In genomic region chr2:182077451-182078142, GRCh38 we compare ENCODE assay signal across 1 cellular context.
TF ChIP-seq lines count a peak whose summit lies in the region.

No MANE protein-coding gene starts in this region.

TF ChIP-seq in HEK293, 187 proteins besides CTCF, POLR2A, EP300 and RAD21 (continued from another document):
- TF ChIP-seq ZFP69B (tag by site-specific recombination; IDR thresholded peaks at IDR 0.05) (no peak), ZNF768 (tag by site-specific recombination; IDR thresholded peaks at IDR 0.05) (no peak), ZNF26 (tag by site-specific recombination; IDR thresholded peaks at IDR 0.05) (no peak), ZNF221 (tag by site-specific recombination; IDR thresholded peaks at IDR 0.05; ENCODE audit: borderline replicate concordance) (no peak), ZNF548 (tag by site-specific recombination; IDR thresholded peaks at IDR 0.05) (no peak), GLI4 (tag by site-specific recombination; IDR thresholded peaks at IDR 0.05) (no peak), TRIM28 (IDR thresholded peaks at IDR 0.05; ENCODE audit: borderline replicate concordance, low read length) (peak; percentile 89), IKZF3 (tag by site-specific recombination; IDR thresholded peaks at IDR 0.05) (peak; percentile 91), ZNF280C (tag by site-specific recombination; IDR thresholded peaks at IDR 0.05) (no peak), ZNF155 (tag by site-specific recombination; IDR thresholded peaks at IDR 0.05) (no peak), ZNF707 (tag by site-specific recombination; IDR thresholded peaks at IDR 0.05) (no peak), ZNF677 (tag by site-specific recombination; IDR thresholded peaks at IDR 0.05) (no peak), ZNF776 (tag by site-specific recombination; IDR thresholded peaks at IDR 0.05; ENCODE audit: borderline replicate concordance) (no peak), ZNF645 (tag by site-specific recombination; IDR thresholded peaks at IDR 0.05) (no peak), WT1 (tag by site-specific recombination; IDR thresholded peaks at IDR 0.05) (peak; percentile 86), YY1 (tag by site-specific recombination; IDR thresholded peaks at IDR 0.05) (no peak), ZBTB10 (tag by site-specific recombination; IDR thresholded peaks at IDR 0.05) (no peak), ZNF292 (tag by site-specific recombination; IDR thresholded peaks at IDR 0.05; ENCODE audit: borderline replicate concordance, low read depth) (no peak), KLF9 (tag by site-specific recombination; IDR thresholded peaks at IDR 0.05; ENCODE audit: low read depth) (no peak), ZNF214 (tag by site-specific recombination; IDR thresholded peaks at IDR 0.05; ENCODE audit: borderline replicate concordance) (no peak), ZSCAN4 (tag by site-specific recombination; IDR thresholded peaks at IDR 0.05) (no peak), HOXA7 (CRISPR knock-in tag; IDR thresholded peaks at IDR 0.05; ENCODE audit: borderline replicate concordance) (no peak), ZNF174 (tag by site-specific recombination; IDR thresholded peaks at IDR 0.05) (no peak), HOXC10 (CRISPR knock-in tag; IDR thresholded peaks at IDR 0.05) (no peak), ZNF530 (tag by site-specific recombination; IDR thresholded peaks at IDR 0.05; ENCODE audit: low read depth) (no peak), ZIC2 (tag by site-specific recombination; IDR thresholded peaks at IDR 0.05) (no peak), ZNF610 (tag by site-specific recombination; IDR thresholded peaks at IDR 0.05; ENCODE audit: borderline replicate concordance) (no peak), ZNF785 (tag by site-specific recombination; IDR thresholded peaks at IDR 0.05) (no peak), GLIS2 (tag by site-specific recombination; IDR thresholded peaks at IDR 0.05) (no peak), ZNF692 (tag by site-specific recombination; IDR thresholded peaks at IDR 0.05) (no peak; the same call in 1 of the 2 replicates), ZNF704 (tag by site-specific recombination; IDR thresholded peaks at IDR 0.05) (no peak), ZNF830 (tag by site-specific recombination; IDR thresholded peaks at IDR 0.05; ENCODE audit: low read depth) (no peak), ZNF239 (tag by site-specific recombination; IDR thresholded peaks at IDR 0.05) (no peak), AEBP2 (tag by site-specific recombination; IDR thresholded peaks at IDR 0.05; ENCODE audit: borderline replicate concordance) (no peak), ZNF544 (tag by site-specific recombination; IDR thresholded peaks at IDR 0.05) (no peak), ZNF670 (tag by site-specific recombination; IDR thresholded peaks at IDR 0.05; ENCODE audit: low read depth) (no peak), ZNF433 (tag by site-specific recombination; IDR thresholded peaks at IDR 0.05; ENCODE audit: low read depth) (no peak), ZNF747 (tag by site-specific recombination; IDR thresholded peaks at IDR 0.05) (no peak), ZNF37A (tag by site-specific recombination; IDR thresholded peaks at IDR 0.05) (no peak)
TF ChIP-seq in HEK293: peak in this region for 25.
